In genomic region chr17:45061606-45062205, GRCh38 we compare ENCODE assay signal across 8 cellular contexts. TPM values are rescaled to one million over a fixed set of nuclear protein-coding genes. Genes with fewer than 3 reads are reported as not detected.
A peak's percentile ranks its signal among the peaks of the same experiment; 100 is the strongest.
DNase-seq lines count a peak whose midpoint lies in the region; ATAC-seq and TF ChIP-seq lines count a peak whose summit lies in the region.

No MANE protein-coding gene starts in this region.

- peak overlapping the region; percentile 71 for H3K4me2 ChIP-seq in parathyroid adenoma (ENCODE audit: low read length)

- TF ChIP-seq CTCF in Calu3 (IDR thresholded peaks at IDR 0.05; ENCODE audit: unreplicated experiment) = no peak
- no peak for TF ChIP-seq CTCF in epithelial cell of proximal tubule (conservative IDR thresholded peaks at IDR 0.05; ENCODE audit: low read depth, low read length)
- no peak for TF ChIP-seq CTCF in parathyroid adenoma (IDR thresholded peaks at IDR 0.05)

- no peaks in the 10 kb centered on the region for H3K9me3 ChIP-seq in parathyroid adenoma (ENCODE audit: control insufficient read depth, low read length)

- BruUV-seq in Calu3 (replicated peaks; lab: Mats Ljungman, UMichigan) = TSS peak; percentile 81

- peaks cover 17% of the 10 kb centered on the region for H3K4me1 Mint-ChIP-seq in Calu3 (ENCODE audit: low read depth, unreplicated experiment)

- H3K9me3 Mint-ChIP-seq in Calu3 (ENCODE audit: low read depth, unreplicated experiment) = no peaks in the 10 kb centered on the region

- H3K36me3 ChIP-seq in parathyroid adenoma (ENCODE audit: control insufficient read depth, insufficient read depth, low read length) = no peaks in the 10 kb centered on the region

- H3K36me3 Mint-ChIP-seq in Calu3 (ENCODE audit: insufficient read depth, unreplicated experiment) = peaks cover 52% of the 10 kb centered on the region

- ATAC-seq in HG03139 (IDR thresholded peaks at IDR 0.05; ENCODE audit: unreplicated experiment) = no peak
- no peak for ATAC-seq in GM18858 (IDR thresholded peaks at IDR 0.05; ENCODE audit: unreplicated experiment)

- peaks cover 16% of the 10 kb centered on the region for H3K4me1 ChIP-seq in parathyroid adenoma

- H3K9ac ChIP-seq in parathyroid adenoma = peak overlapping the region; percentile 74

- peak overlapping the region; percentile 100 for H3K27ac Mint-ChIP-seq in Calu3 (ENCODE audit: unreplicated experiment)

- CTCF ChIA-PET in Calu3 (lab: Charles Lee) = interaction anchor here (0.6 to 1.8 kb wide), 9 partner anchors 10 to 111 kb away, joined by 3 to 10 read pairs (median 5); partner anchors contain the start of gene ACBD4

- no peaks in the 10 kb centered on the region for H3K27me3 Mint-ChIP-seq in Calu3 (ENCODE audit: unreplicated experiment)

- H2AFZ ChIP-seq in parathyroid adenoma = peak overlapping the region; percentile 98

- peak overlapping the region; percentile 92 for H3K27ac ChIP-seq in parathyroid adenoma

- H3K27me3 ChIP-seq in parathyroid adenoma (ENCODE audit: control insufficient read depth, insufficient read depth, low read length) = no peaks in the 10 kb centered on the region

- DNase-seq in Calu3 (no peak), epithelial cell of proximal tubule (ENCODE audit: low read depth) (no peak), NCI-H2171 (lab: John Stamatoyannopoulos, UW) (no peak), NCI-H1048 (lab: John Stamatoyannopoulos, UW) (no peak)

- H3K4me3 ChIP-seq in epithelial cell of proximal tubule (ENCODE audit: low read depth, low read length) (peak overlapping the region; percentile 89), parathyroid adenoma (ENCODE audit: low read depth, low read length) (peak overlapping the region; percentile 99)

- peaks cover 45% of the 10 kb centered on the region for H3K79me2 ChIP-seq in parathyroid adenoma

- H3K4me3 Mint-ChIP-seq in Calu3 (ENCODE audit: low read depth, unreplicated experiment) = peak overlapping the region; percentile 98

- intact Hi-C loops in Calu3 (cut with micrococcal nuclease; ENCODE audit: unreplicated experiment) = no loop called here

TF ChIP-seq in PFSK-1, 5 proteins besides CTCF, POLR2A, EP300 and RAD21:
- TF ChIP-seq POLR2AphosphoS5 (IDR thresholded peaks at IDR 0.05; ENCODE audit: low read depth, low read length) = no peak
- TF ChIP-seq TAF1 (IDR thresholded peaks at IDR 0.05; ENCODE audit: borderline replicate concordance, insufficient read depth, low read length) = peak; percentile 53; the same call in 1 of the 2 replicates

RNA-seq across cellular contexts. Expression of gene NMT1, which starts 0.6 kb away (rescaled TPM):
- 185 and 216 TPM in 2 replicates for total RNA-seq in Calu3 (2022)
- polyA plus RNA-seq in PFSK-1 (2012; ENCODE audit: insufficient read length, low read depth) = 274 TPM
- 81.9 and 82.5 TPM in 2 replicates for total RNA-seq in epithelial cell of proximal tubule

RNA-seq across cellular contexts. Expression of gene DCAKD, which starts 10.3 kb away (rescaled TPM):
- 20.5 and 21.7 TPM in 2 replicates for total RNA-seq in Calu3 (2022)
- 60.2 TPM for polyA plus RNA-seq in PFSK-1 (2012; ENCODE audit: insufficient read length, low read depth)
- 40.4 and 44.4 TPM in 2 replicates for total RNA-seq in epithelial cell of proximal tubule
